15 cellular contexts compared by ENCODE assay signal in the genomic region with DNA sequence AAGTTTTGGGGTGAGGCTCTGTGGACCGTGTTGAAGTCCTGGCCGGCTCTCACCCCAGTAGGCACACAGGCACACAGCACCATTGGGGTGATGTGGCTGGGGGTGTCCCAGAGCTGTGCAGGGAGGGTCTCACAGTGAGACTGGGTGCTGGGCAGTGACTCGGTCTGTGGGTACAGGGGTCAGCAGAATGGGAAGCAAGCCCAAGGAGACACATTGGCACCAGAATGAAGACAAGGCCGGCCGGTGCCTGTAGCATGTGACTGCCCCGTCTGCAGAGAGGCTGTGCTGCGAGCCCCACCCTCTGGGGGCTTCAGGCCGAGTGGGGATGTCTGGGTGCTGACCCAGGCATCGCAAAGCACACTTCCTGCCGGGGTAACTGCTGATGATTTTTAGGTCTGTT. TPM values are rescaled to one million over a fixed set of nuclear protein-coding genes. Genes with fewer than 3 reads are reported as not detected.
DNase-seq lines count a peak whose midpoint lies in the region; ATAC-seq and TF ChIP-seq lines count a peak whose summit lies in the region.
"Had no signal": no experiment of that assay in that cellular context is flagged by ENCODE, and none has a peak within 500 bp of the region (broad histone marks: within the 10 kb centered on the region; RNA-seq: fewer than 3 reads in every experiment).

No MANE protein-coding gene starts in this region.

- no peak overlapping the region for H2BK120ac ChIP-seq in mesenchymal stem cell (ENCODE audit: low read depth, low read length)

- H3K9me3 ChIP-seq in right cardiac atrium (ENCODE audit: control insufficient read depth, low read length) (no peaks in the 10 kb centered on the region), adrenal gland (replicated peaks in 1 of 3) (no peaks in the 10 kb centered on the region), mesenchymal stem cell (ENCODE audit: control insufficient read depth, low read length) (no peaks in the 10 kb centered on the region), upper lobe of left lung (no peaks in the 10 kb centered on the region)
- H3K9me3 ChIP-seq: Caco-2, lower lobe of right lung had no signal

- no peak overlapping the region for H4K8ac ChIP-seq in mesenchymal stem cell (ENCODE audit: low read length)

- H3K4me3 ChIP-seq in right cardiac atrium (ENCODE audit: low read length) (no peak overlapping the region), adrenal gland (no peak overlapping the region), mesenchymal stem cell (ENCODE audit: insufficient read depth in 1 of 2, low read depth in 1 of 2, low read length in 2 of 2) (no peak overlapping the region), upper lobe of left lung (no peak overlapping the region)
- H3K4me3 ChIP-seq: lower lobe of right lung had no signal

- H3K18ac ChIP-seq in mesenchymal stem cell (ENCODE audit: low read depth in 1 of 2, low read length in 2 of 2), result no peak overlapping the region

- H4K91ac ChIP-seq in mesenchymal stem cell (ENCODE audit: low read length), result no peak overlapping the region

- H3K79me1 ChIP-seq in mesenchymal stem cell (replicated peaks; ENCODE audit: low read length, poor library complexity, severe bottlenecking), result peaks cover 3% of the 10 kb centered on the region

- H3K27me3 ChIP-seq in right cardiac atrium (ENCODE audit: control insufficient read depth, insufficient read depth) (no peaks in the 10 kb centered on the region), adrenal gland (no peaks in the 10 kb centered on the region), mesenchymal stem cell (ENCODE audit: control insufficient read depth in 1 of 2, insufficient read depth in 1 of 2, low read length in 2 of 2) (no peaks in the 10 kb centered on the region), upper lobe of left lung (no peaks in the 10 kb centered on the region)

- H2BK15ac ChIP-seq in mesenchymal stem cell (ENCODE audit: low read depth, poor library complexity, severe bottlenecking), result no peak overlapping the region

- TF ChIP-seq EP300 in upper lobe of left lung (IDR thresholded peaks at IDR 0.05), result no peak

- WGBS in right cardiac atrium, result 28% methylated on average over 10 of the region's 10 CpGs
- WGBS in adrenal gland, 4 donors, result 24 to 37% (median 29%) methylated on average over 6 to 10 of the region's 10 CpGs
- WGBS in mesenchymal stem cell, result 81% methylated on average over 10 of the region's 10 CpGs
- WGBS in upper lobe of left lung, 2 donors, result 64 to 81% methylated on average over 3 to 8 of the region's 10 CpGs

- H3K27ac ChIP-seq in right cardiac atrium (ENCODE audit: low read length) (peak overlapping the region; percentile 42), adrenal gland (peak overlapping the region in 3 of 5 donors; percentile 28 to 78 (median 61)), mesenchymal stem cell (ENCODE audit: low read length, poor library complexity, severe bottlenecking) (peak overlapping the region; percentile 3), upper lobe of left lung (peak overlapping the region in 2 of 4 donors; percentile 19 to 54)
- H3K27ac ChIP-seq: lower lobe of right lung had no signal

- H3K14ac ChIP-seq in mesenchymal stem cell (ENCODE audit: low read length in 2 of 2), result no peak overlapping the region

- intact Hi-C loops in right cardiac atrium (cut with DNase I), result loop anchor here in 2 of 4 donors (10.0 kb wide), 1 partner anchor 50 kb away; the partner anchor contains the start of gene UVSSA (in 2 of the 2)
- intact Hi-C loops in Right ventricle myocardium superior (cut with DNase I), result no loop called here
- intact Hi-C loops in adrenal gland (cut with DNase I), result loop anchor here (5.0 to 10.0 kb wide), 2 partner anchors 50 to 52 kb away; partner anchors contain the start of gene UVSSA (in 2 of the 2)

- H2AK5ac ChIP-seq in mesenchymal stem cell (ENCODE audit: low read length, severe bottlenecking), result no peak overlapping the region

- no peak overlapping the region for H2BK12ac ChIP-seq in mesenchymal stem cell (ENCODE audit: low read length in 2 of 2)

- H3K4ac ChIP-seq in mesenchymal stem cell (ENCODE audit: low read depth in 1 of 2, low read length in 2 of 2), result no peak overlapping the region

- H2AFZ ChIP-seq in mesenchymal stem cell (ENCODE audit: low read depth, low read length), result no peak overlapping the region

- H3K4me2 ChIP-seq in mesenchymal stem cell (ENCODE audit: low read length, poor library complexity, severe bottlenecking), result no peak overlapping the region

- no peak overlapping the region for H3K23ac ChIP-seq in mesenchymal stem cell (ENCODE audit: low read length in 2 of 2)

- H3K4me1 ChIP-seq in right cardiac atrium (ENCODE audit: control insufficient read depth, insufficient read depth, low read length) (peaks cover 20% of the 10 kb centered on the region), adrenal gland (replicated peaks in 1 of 2) (peaks cover 26 to 56% of the 10 kb centered on the region in 2 donors), mesenchymal stem cell (ENCODE audit: control insufficient read depth, insufficient read depth, low read depth, low read length) (peaks cover 46% of the 10 kb centered on the region), upper lobe of left lung (peaks cover 21 to 60% (median 36%) of the 10 kb centered on the region in 4 donors)

- TF ChIP-seq CTCF in adrenal gland (IDR thresholded peaks at IDR 0.05), result no peak
- no peak for TF ChIP-seq CTCF in upper lobe of left lung (IDR thresholded peaks at IDR 0.05)

- DNase-seq in right cardiac atrium (peak in 1 of 3 donors; percentile 56), Right ventricle myocardium superior (no peak), adrenal gland (peak in 2 of 7 donors; percentile 52 to 53), mesenchymal stem cell (no peak), upper lobe of left lung (peak; percentile 18 to 27)
- DNase-seq: activated CD4-positive, CD25-positive, alpha-beta regulatory T cell treated with anti-CD3 and anti-CD28 coated beads, Interleukin-2, amount 50 U/mL, for 72 hours; Caco-2; HCEC 1CT; lower lobe of right lung; naive thymus-derived CD4-positive, alpha-beta T cell; NCI-H187; NCI-H510A treated with DMSO at 0.1 percent for 48 hours had no signal

- no peak for ATAC-seq in right cardiac atrium
- ATAC-seq in Right ventricle myocardium superior (ENCODE audit: poor library complexity), result no peak
- no peak for ATAC-seq in upper lobe of left lung (ENCODE audit: low FRiP score in 2 of 2)
- no peak for ATAC-seq in HG03108 (IDR thresholded peaks at IDR 0.05; ENCODE audit: unreplicated experiment)
- no peak for ATAC-seq in GM21619 (IDR thresholded peaks at IDR 0.05; ENCODE audit: unreplicated experiment)
- no peak for ATAC-seq in GM18907 (IDR thresholded peaks at IDR 0.05; ENCODE audit: unreplicated experiment)
- ATAC-seq: lower lobe of right lung; naive thymus-derived CD4-positive, alpha-beta T cell had no signal

- H2BK5ac ChIP-seq in mesenchymal stem cell (ENCODE audit: low read depth, low read length, poor library complexity, severe bottlenecking), result no peak overlapping the region

- peak overlapping the region; percentile 22 for H3K9ac ChIP-seq in mesenchymal stem cell (ENCODE audit: low read length)

- TF ChIP-seq POLR2A in adrenal gland (IDR thresholded peaks at IDR 0.05), result no peak
- TF ChIP-seq POLR2A in upper lobe of left lung (IDR thresholded peaks at IDR 0.05), result no peak

- H3K36me3 ChIP-seq in adrenal gland (replicated peaks in 1 of 2) (peaks cover 0 to 11% of the 10 kb centered on the region in 2 donors), mesenchymal stem cell (ENCODE audit: control insufficient read depth in 1 of 2, insufficient read depth in 2 of 2, low read depth in 1 of 2, low read length in 2 of 2) (peaks cover 31 to 56% of the 10 kb centered on the region in 2 experiments), upper lobe of left lung (peaks cover 0 to 38% (median 11%) of the 10 kb centered on the region in 4 donors)

RNA-seq across cellular contexts. Expression of gene MAEA, which starts 5.2 kb away (rescaled TPM):
- total RNA-seq in right cardiac atrium (10 to 100 TPM; 51.6 to 61.8 (median 59.2) TPM), Right ventricle myocardium superior (50.3 TPM), adrenal gland (10 to 100 TPM; 60.2 to 96.8 (median 79.2) TPM), upper lobe of left lung (100 to 1,000 TPM in 1 of 6 donors, 10 to 100 TPM in 5; 58.5 to 289 (median 73.0) TPM)
- polyA plus RNA-seq in right cardiac atrium (53.4 TPM), adrenal gland (100 to 1,000 TPM in 1 of 3 donors, 10 to 100 TPM in 2; 35.6 to 103 (median 70.3) TPM)
- 37.6 TPM for polyA plus RNA-seq in mesenchymal stem cell (2013, experiment 1 of 2)
- 37.1 TPM for polyA plus RNA-seq in mesenchymal stem cell (2013, experiment 2 of 2)

RNA-seq across cellular contexts. Expression of gene CTBP1, which starts 46.0 kb away (rescaled TPM):
- total RNA-seq in right cardiac atrium (100 to 1,000 TPM; 123 to 145 (median 134) TPM), Right ventricle myocardium superior (133 TPM), adrenal gland (100 to 1,000 TPM; 143 to 293 (median 169) TPM), upper lobe of left lung (100 to 1,000 TPM; 142 to 483 (median 213) TPM)
- polyA plus RNA-seq in right cardiac atrium (119 TPM), adrenal gland (100 to 1,000 TPM in 2 of 3 donors, 10 to 100 TPM in 1; 45.7 to 172 (median 145) TPM)
- polyA plus RNA-seq in mesenchymal stem cell (2013, experiment 1 of 2), result 96.7 TPM
- polyA plus RNA-seq in mesenchymal stem cell (2013, experiment 2 of 2), result 92.8 TPM

RNA-seq across cellular contexts. Expression of gene UVSSA, which starts 52.1 kb away (rescaled TPM):
- total RNA-seq in right cardiac atrium, result 1 to 10 TPM; 7.7 to 8.8 (median 8.5) TPM
- 5.0 TPM for polyA plus RNA-seq in right cardiac atrium
- 6.7 TPM for total RNA-seq in Right ventricle myocardium superior
- 10 to 100 TPM in 6 of 8 donors, 1 to 10 TPM in 2; 9.3 to 36.5 (median 17.5) TPM for total RNA-seq in adrenal gland
- 10 to 100 TPM in 2 of 3 donors, 1 to 10 TPM in 1; 2.9 to 37.4 (median 21.9) TPM for polyA plus RNA-seq in adrenal gland
- 4.8 TPM for polyA plus RNA-seq in mesenchymal stem cell (2013, experiment 1 of 2)
- 4.3 TPM for polyA plus RNA-seq in mesenchymal stem cell (2013, experiment 2 of 2)
- 100 to 1,000 TPM in 1 of 6 donors, 10 to 100 TPM in 5; 15.2 to 138 (median 46.5) TPM for total RNA-seq in upper lobe of left lung

Comparison
In these comparisons a context has a peak if more than half of its experiments do, and no peak if none do; other contexts are left out.
1. DNase-seq: peak in upper lobe of left lung (2 of 2); none in Right ventricle myocardium superior (single experiment) and mesenchymal stem cell (single experiment).